Comparison of ENCODE assay signal across 26 cellular contexts in genomic region chr2:215392687-215393270, GRCh38. TPM values are rescaled to one million over a fixed set of nuclear protein-coding genes. Genes with fewer than 3 reads are reported as not detected.
"Had no signal": no experiment of that assay in that cellular context is flagged by ENCODE, and none has a peak within 500 bp of the region (broad histone marks: within the 10 kb centered on the region; RNA-seq: fewer than 3 reads in every experiment).

No MANE protein-coding gene starts in this region.

- H3K36me3 Mint-ChIP-seq: immature natural killer cell; memory B cell; naive thymus-derived CD8-positive, alpha-beta T cell had no signal

- H2AFZ ChIP-seq: neural progenitor cell had no signal

- H3K27ac Mint-ChIP-seq: activated B cell treated with CpG ODN at 0.5 μM for 24 hours; activated CD8-positive, alpha-beta T cell treated with anti-CD3 and anti-CD28 coated beads for 36 hours; activated T-helper 17 cell treated with anti-CD3 and anti-CD28 coated beads, Interleukin-2, amount 50 U/mL, for 72 hours; effector memory CD8-positive, alpha-beta T cell; immature natural killer cell; memory B cell; naive thymus-derived CD8-positive, alpha-beta T cell; neural progenitor cell had no signal

- H3K27me3 ChIP-seq: colonic mucosa, foreskin keratinocyte, heart left ventricle, neural progenitor cell, suprapubic skin, tibial artery had no signal

- H3K4me3 Mint-ChIP-seq: activated B cell treated with CpG ODN at 0.5 μM for 24 hours; activated CD8-positive, alpha-beta T cell treated with anti-CD3 and anti-CD28 coated beads for 36 hours; activated T-cell treated with anti-CD3 and anti-CD28 coated beads, Interleukin-2, amount 50 U/mL, for 4 hours; activated T-helper 17 cell treated with anti-CD3 and anti-CD28 coated beads, Interleukin-2, amount 50 U/mL, for 72 hours; effector memory CD8-positive, alpha-beta T cell; immature natural killer cell; memory B cell; naive thymus-derived CD8-positive, alpha-beta T cell; neural progenitor cell had no signal

- H3K9ac ChIP-seq: neural progenitor cell had no signal

- H3K4me1 ChIP-seq: colonic mucosa, foreskin keratinocyte, neural progenitor cell, suprapubic skin had no signal

- H3K4me3 ChIP-seq: colonic mucosa, heart left ventricle, neural progenitor cell, suprapubic skin, tibial artery had no signal

- ATAC-seq: activated CD8-positive, alpha-beta T cell treated with anti-CD3 and anti-CD28 coated beads for 36 hours; activated T-cell treated with anti-CD3 and anti-CD28 coated beads, Interleukin-2, amount 50 U/mL, for 4 hours; activated T-helper 17 cell treated with anti-CD3 and anti-CD28 coated beads, Interleukin-2, amount 50 U/mL, for 72 hours; effector memory CD8-positive, alpha-beta T cell; esophagus mucosa; foreskin keratinocyte; heart left ventricle; left colon; naive thymus-derived CD8-positive, alpha-beta T cell; sciatic nerve had no signal

- H3K27ac ChIP-seq: colonic mucosa, foreskin keratinocyte, heart left ventricle, neural progenitor cell, suprapubic skin had no signal

- H3K4me1 Mint-ChIP-seq: activated T-helper 17 cell treated with anti-CD3 and anti-CD28 coated beads, Interleukin-2, amount 50 U/mL, for 72 hours; immature natural killer cell; naive thymus-derived CD8-positive, alpha-beta T cell; neural progenitor cell had no signal

- H3K36me3 ChIP-seq: colonic mucosa, neural progenitor cell had no signal

- H3K4me2 ChIP-seq: neural progenitor cell had no signal

- H3K9me3 ChIP-seq: colonic mucosa, heart left ventricle, suprapubic skin, tibial artery had no signal

- H3K27me3 Mint-ChIP-seq: activated B cell treated with CpG ODN at 0.5 μM for 24 hours had no signal

- DNase-seq: activated B cell treated with CpG ODN at 0.5 μM for 24 hours; activated CD4-positive, alpha-beta T cell treated with anti-CD3 and anti-CD28 coated beads, Interleukin-2, amount 50 U/mL, for 1 hour; activated CD8-positive, alpha-beta T cell treated with anti-CD3 and anti-CD28 coated beads for 36 hours; activated gamma-delta T cell treated with Interleukin-2 at 50 U/mL for 16 hours; activated naive CD4-positive, alpha-beta T cell treated with anti-CD3 and anti-CD28 coated beads, Interleukin-2, amount 50 U/mL, for 16 hours; activated T-cell treated with anti-CD3 and anti-CD28 coated beads, Interleukin-2, amount 50 U/mL, for 4 hours; amygdala; colonic mucosa; effector memory CD8-positive, alpha-beta T cell; foreskin keratinocyte; heart left ventricle; hypothalamus; immature natural killer cell; kidney; left colon; naive thymus-derived CD8-positive, alpha-beta T cell; small intestine; stimulated activated CD4-positive, alpha-beta T cell treated with anti-CD3 and anti-CD28 coated beads, Interleukin-1b, Interleukin-23, amount 100 ng/mL, for 48 hours; stimulated activated naive CD4-positive, alpha-beta T cell; tibial artery had no signal

- H3K9me3 Mint-ChIP-seq: activated B cell treated with CpG ODN at 0.5 μM for 24 hours; activated CD8-positive, alpha-beta T cell treated with anti-CD3 and anti-CD28 coated beads for 36 hours; activated T-cell treated with anti-CD3 and anti-CD28 coated beads, Interleukin-2, amount 50 U/mL, for 4 hours; activated T-helper 17 cell treated with anti-CD3 and anti-CD28 coated beads, Interleukin-2, amount 50 U/mL, for 72 hours; effector memory CD8-positive, alpha-beta T cell; immature natural killer cell; memory B cell; neural progenitor cell had no signal

RNA-seq across cellular contexts. Expression of gene FN1, which starts 43.1 kb away (rescaled TPM):
- total RNA-seq: activated B cell treated with CpG ODN at 0.5 μM for 24 hours had no signal
